28 cellular contexts compared by ENCODE assay signal in the genomic region with DNA sequence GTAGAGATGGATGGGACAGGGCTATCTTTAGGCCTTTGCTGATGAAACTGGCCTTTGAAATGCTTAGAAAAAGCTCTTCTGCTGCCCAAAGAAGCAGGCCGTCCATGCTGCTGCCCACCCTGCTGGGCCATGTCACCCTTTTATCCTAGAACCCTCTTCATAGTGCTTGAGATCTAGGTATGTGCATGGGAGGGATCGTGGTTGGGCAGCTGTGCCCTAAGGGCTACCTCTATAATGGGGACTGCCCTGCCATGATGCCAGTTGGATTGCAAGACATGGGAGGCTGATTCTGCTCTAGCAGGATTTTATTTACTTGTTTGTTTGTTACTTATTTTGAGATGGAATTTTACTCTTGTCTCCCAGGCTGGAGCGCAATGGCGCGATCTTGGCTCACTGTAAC.
"Had no signal": no experiment of that assay in that cellular context is flagged by ENCODE, and none has a peak within 500 bp of the region (broad histone marks: within the 10 kb centered on the region; RNA-seq: fewer than 3 reads in every experiment).

No MANE protein-coding gene starts in this region.

- H3K4me3 Mint-ChIP-seq: activated CD4-positive, alpha-beta T cell treated with anti-CD3 and anti-CD28 coated beads, Interleukin-2, amount 10 ng/mL, durations not matched to agents 24 days and 14 days; activated CD8-positive, alpha-beta T cell treated with anti-CD3 and anti-CD28 coated beads for 36 hours; activated T-cell treated with anti-CD3 and anti-CD28 coated beads, Interleukin-2, amount 50 U/mL, for 4 hours; activated T-helper 1 cell treated with anti-CD3 and anti-CD28 coated beads, Interleukin-12 subunit alpha, Interleukin-12 subunit beta, Interleukin-2, Interleukin-4 antibody, amounts not matched to agents 30 ng/mL and 10 ng/mL and 1 ng/mL, durations not matched to agents 14 hours and 24 hours and 36 hours had no signal

- H3K36me3 ChIP-seq: breast epithelium had no signal

- H3K4me2 ChIP-seq: KMS-11, PC-9 had no signal

- ATAC-seq: activated CD8-positive, alpha-beta T cell treated with anti-CD3 and anti-CD28 coated beads for 36 hours; activated T-cell treated with anti-CD3 and anti-CD28 coated beads, Interleukin-2, amount 50 U/mL, for 4 hours; body of pancreas; Right ventricle myocardium inferior had no signal

- DNase-seq: activated CD4-positive, alpha-beta T cell treated with anti-CD3 and anti-CD28 coated beads, Interleukin-2, amount 10 ng/mL, durations not matched to agents 24 days and 14 days; activated CD4-positive, alpha-beta T cell treated with anti-CD3 and anti-CD28 coated beads, Interleukin-2, amount 50 U/mL, for 4 hours; activated CD8-positive, alpha-beta T cell treated with anti-CD3 and anti-CD28 coated beads for 36 hours; activated gamma-delta T cell treated with Interleukin-2 at 50 U/mL for 16 hours; activated naive CD4-positive, alpha-beta T cell treated with anti-CD3 and anti-CD28 coated beads, Interleukin-2, amount 50 U/mL, for 16 hours; activated T-cell treated with anti-CD3 and anti-CD28 coated beads for 4 hours; activated T-cell treated with anti-CD3 and anti-CD28 coated beads, Interleukin-2, amount 50 U/mL, for 4 hours; amygdala; body of pancreas; MM.1S; MV-4-11; NCI-H1092; NCI-H1436 treated with DMSO at 0.1 percent for 48 hours; NCI-H1694 treated with DMSO at 0.1 percent for 48 hours; NCI-H2029; NCI-H510A; NCI-H526; NCI-H748 treated with DMSO at 0.1 percent for 48 hours; NK-92 treated with Interleukin-12 subunit alpha and Interleukin-12 subunit beta, amount 100 ng/mL, for 24 hours; PC-9; SW 1271; T-helper 1 cell; T1000 had no signal

- H3K4me1 ChIP-seq: body of pancreas had no signal

- H3K4me3 ChIP-seq: body of pancreas, breast epithelium, PC-9 had no signal

- H3K27ac Mint-ChIP-seq: activated CD4-positive, alpha-beta T cell treated with anti-CD3 and anti-CD28 coated beads, Interleukin-2, amount 10 ng/mL, durations not matched to agents 24 days and 14 days; activated CD8-positive, alpha-beta T cell treated with anti-CD3 and anti-CD28 coated beads for 36 hours had no signal

- H3K27ac ChIP-seq: body of pancreas, breast epithelium, KMS-11, PC-9, RWPE1 had no signal

- H3K9ac ChIP-seq: KMS-11 had no signal

- H3K27me3 ChIP-seq: body of pancreas, breast epithelium had no signal

- H2AFZ ChIP-seq: PC-9 had no signal

- H3K9me3 ChIP-seq: body of pancreas, breast epithelium had no signal
